ENCODE assay signal across 12 cellular contexts in the genomic region with DNA sequence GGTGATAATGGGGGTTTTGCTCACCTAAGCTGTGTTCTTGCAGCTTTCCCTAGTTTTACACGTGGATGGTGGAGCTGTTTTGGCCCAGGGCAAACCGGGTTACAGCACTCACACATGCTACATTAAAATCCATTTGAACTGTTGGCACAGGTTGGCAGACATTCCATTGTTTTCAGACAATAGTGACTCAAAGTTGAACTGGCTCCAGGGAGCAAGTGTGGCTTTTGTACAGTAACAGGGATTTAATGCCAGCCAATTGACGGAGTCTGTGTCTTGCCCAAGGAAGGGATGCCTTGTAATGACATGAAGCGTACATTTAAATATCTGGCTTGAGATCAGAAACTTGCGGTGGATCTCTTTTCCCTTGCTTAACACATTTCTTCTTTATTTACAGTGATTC.
DNase-seq lines count a peak whose midpoint lies in the region; ATAC-seq and TF ChIP-seq lines count a peak whose summit lies in the region.
"Had no signal": no experiment of that assay in that cellular context is flagged by ENCODE, and none has a peak within 500 bp of the region (broad histone marks: within the 10 kb centered on the region; RNA-seq: fewer than 3 reads in every experiment).

No MANE protein-coding gene starts in this region.

- ATAC-seq in RWPE2 (ENCODE audit: low read depth) (peak; percentile 96), GM18867 (IDR thresholded peaks at IDR 0.05; ENCODE audit: unreplicated experiment) (no peak), sciatic nerve (no peak)
- ATAC-seq: GM12878 had no signal

- peak; percentile 28 for DNase-seq in HPDE6-E6E7 (ENCODE audit: extremely low spot score)
- DNase-seq in RWPE2 (ENCODE audit: low spot score) = no peak
- DNase-seq in fibroblast of gingiva (ENCODE audit: low read depth) = peak; percentile 77
- peak; percentile 91 for DNase-seq in renal cortical epithelial cell (ENCODE audit: low read depth)
- DNase-seq in activated naive CD4-positive, alpha-beta T cell treated with Interleukin-2 at 50 U/mL for 16 hours = no peak
- DNase-seq in sciatic nerve (ENCODE audit: low spot score) = no peak
- DNase-seq: Calu3, Karpas-422, NCI-H510A had no signal

- TF ChIP-seq CTCF in RWPE2 (IDR thresholded peaks at IDR 0.05; ENCODE audit: poor library complexity, severe bottlenecking) = no peak

- no peaks in the 10 kb centered on the region for H3K9me3 ChIP-seq in RWPE2 (ENCODE audit: severe bottlenecking)

- H3K27ac ChIP-seq in RWPE2 (ENCODE audit: poor library complexity, severe bottlenecking) = peak overlapping the region; percentile 42
- H3K27ac ChIP-seq: neural progenitor cell had no signal

- H3K36me3 ChIP-seq in RWPE2 (ENCODE audit: low read depth) = peaks cover 3% of the 10 kb centered on the region

- no peak overlapping the region for H3K4me3 ChIP-seq in RWPE2 (ENCODE audit: severe bottlenecking)
- H3K4me3 ChIP-seq: GM12878, neural progenitor cell had no signal

- H3K27me3 ChIP-seq in RWPE2 (ENCODE audit: insufficient read depth, poor library complexity, severe bottlenecking) = no peaks in the 10 kb centered on the region
- H3K27me3 ChIP-seq: neural progenitor cell had no signal

- intact Hi-C loops in sciatic nerve (cut with DNase I) = no loop called here

- H3K4me1 ChIP-seq in RWPE2 (ENCODE audit: insufficient read depth, poor library complexity, severe bottlenecking) = peaks cover 12% of the 10 kb centered on the region

Comparison
In these comparisons a context has a peak if more than half of its experiments do, and no peak if none do; other contexts are left out.
1. DNase-seq: peak in HPDE6-E6E7 (single experiment), fibroblast of gingiva (single experiment) and renal cortical epithelial cell (single experiment); none in RWPE2 (single experiment), activated naive CD4-positive, alpha-beta T cell treated with Interleukin-2 at 50 U/mL for 16 hours (single experiment) and sciatic nerve (single experiment).